In genomic region chr5:68080282-68081050, GRCh38 we compare ENCODE assay signal across 1 cellular context.
A peak's percentile ranks its signal among the peaks of the same experiment; 100 is the strongest.
TF ChIP-seq lines count a peak whose summit lies in the region.

No MANE protein-coding gene starts in this region.

TF ChIP-seq in HepG2, 621 proteins besides CTCF, POLR2A, EP300 and RAD21 (continued from another document and continues in another):
- TF ChIP-seq ZBTB33 (CRISPR knock-in tag; IDR thresholded peaks at IDR 0.05) (no peak), ZBTB25 (CRISPR knock-in tag; IDR thresholded peaks at IDR 0.05) (no peak), IRX3 (CRISPR knock-in tag; IDR thresholded peaks at IDR 0.05; ENCODE audit: borderline replicate concordance, low read depth) (no peak), ZNF205 (CRISPR knock-in tag; IDR thresholded peaks at IDR 0.05) (peak; percentile 71), SIN3A (IDR thresholded peaks at IDR 0.05; ENCODE audit: borderline replicate concordance, low read depth, low read length) (no peak), NPAS2 (CRISPR knock-in tag; IDR thresholded peaks at IDR 0.05; ENCODE audit: borderline replicate concordance) (no peak), KLF11 (CRISPR knock-in tag; IDR thresholded peaks at IDR 0.05) (no peak), ZFP36L2 (CRISPR knock-in tag; IDR thresholded peaks at IDR 0.05) (no peak), ZNF354B (CRISPR knock-in tag; IDR thresholded peaks at IDR 0.05) (no peak), BRCA1 (CRISPR knock-in tag; IDR thresholded peaks at IDR 0.05) (no peak), RFX5 (IDR thresholded peaks at IDR 0.05; ENCODE audit: low read depth, low read length) (no peak), GATA4 (IDR thresholded peaks at IDR 0.05; ENCODE audit: borderline replicate concordance, low read depth) (no peak), PBX3 (CRISPR knock-in tag; IDR thresholded peaks at IDR 0.05; ENCODE audit: borderline replicate concordance) (no peak), KMT2A (CRISPR knock-in tag; IDR thresholded peaks at IDR 0.05) (no peak), UBTF (CRISPR knock-in tag; IDR thresholded peaks at IDR 0.05) (no peak), ZXDC (CRISPR knock-in tag; IDR thresholded peaks at IDR 0.05) (no peak), ZBTB1 (CRISPR knock-in tag; IDR thresholded peaks at IDR 0.05; ENCODE audit: borderline replicate concordance) (no peak), ZNF775 (CRISPR knock-in tag; IDR thresholded peaks at IDR 0.05; ENCODE audit: borderline replicate concordance) (no peak), HMGXB4 (CRISPR knock-in tag; IDR thresholded peaks at IDR 0.05; ENCODE audit: borderline replicate concordance in 1 of 2, low read depth in 1 of 2) (no peak), SRSF4 (IDR thresholded peaks at IDR 0.05; ENCODE audit: low read depth, low read length, poor library complexity, severe bottlenecking) (no peak), MEIS1 (CRISPR knock-in tag; IDR thresholded peaks at IDR 0.05; ENCODE audit: borderline replicate concordance) (peak; percentile 27; the same call in 1 of the 2 replicates), ZNF616 (CRISPR knock-in tag; IDR thresholded peaks at IDR 0.05; ENCODE audit: low read depth) (no peak), ZNF678 (CRISPR knock-in tag; IDR thresholded peaks at IDR 0.05) (no peak), ZNF124 (CRISPR knock-in tag; IDR thresholded peaks at IDR 0.05) (no peak), PAF1 (CRISPR knock-in tag; IDR thresholded peaks at IDR 0.05) (no peak), TARDBP (CRISPR knock-in tag; IDR thresholded peaks at IDR 0.05) (peak; percentile 72; the same call in 1 of the 2 replicates), TSC22D2 (CRISPR knock-in tag; IDR thresholded peaks at IDR 0.05; ENCODE audit: borderline replicate concordance) (0 out of 2 replicates have a peak, but pooled peaks have one; percentile 31), SMARCC2 (IDR thresholded peaks at IDR 0.05) (no peak), KDM2A (CRISPR knock-in tag; IDR thresholded peaks at IDR 0.05; ENCODE audit: borderline replicate concordance, low read depth) (no peak), KDM1A (CRISPR knock-in tag; IDR thresholded peaks at IDR 0.05) (no peak), KLF13 (CRISPR knock-in tag; IDR thresholded peaks at IDR 0.05) (no peak), ZNF564 (CRISPR knock-in tag; IDR thresholded peaks at IDR 0.05) (no peak), TERF1 (CRISPR knock-in tag; IDR thresholded peaks at IDR 0.05) (no peak), ZBTB38 (CRISPR knock-in tag; IDR thresholded peaks at IDR 0.05) (no peak), NRL (CRISPR knock-in tag; IDR thresholded peaks at IDR 0.05; ENCODE audit: borderline replicate concordance) (no peak), BCL3 (CRISPR knock-in tag; IDR thresholded peaks at IDR 0.05) (no peak), NCOR1 (IDR thresholded peaks at IDR 0.05; ENCODE audit: borderline replicate concordance, low read length) (peak; percentile 74; the same call in 1 of the 2 replicates), PRMT3 (CRISPR knock-in tag; IDR thresholded peaks at IDR 0.05; ENCODE audit: borderline replicate concordance, low read depth) (no peak), ZNF333 (CRISPR knock-in tag; IDR thresholded peaks at IDR 0.05; ENCODE audit: borderline replicate concordance) (no peak), ZNF446 (CRISPR knock-in tag; IDR thresholded peaks at IDR 0.05) (no peak), KLF12 (CRISPR knock-in tag; IDR thresholded peaks at IDR 0.05; ENCODE audit: borderline replicate concordance) (no peak), ZNF121 (CRISPR knock-in tag; IDR thresholded peaks at IDR 0.05) (no peak), ADNP (CRISPR knock-in tag; IDR thresholded peaks at IDR 0.05) (no peak; the same call in 1 of the 2 replicates), ATRX (CRISPR knock-in tag; IDR thresholded peaks at IDR 0.05; ENCODE audit: borderline replicate concordance) (no peak), ZFAT (CRISPR knock-in tag; conservative IDR thresholded peaks at IDR 0.05) (no peak), PHF5A (CRISPR knock-in tag; IDR thresholded peaks at IDR 0.05; ENCODE audit: low read depth, unreplicated experiment) (no peak), HNRNPL (IDR thresholded peaks at IDR 0.05; ENCODE audit: low read depth, low read length) (no peak), TMF1 (CRISPR knock-in tag; IDR thresholded peaks at IDR 0.05; ENCODE audit: low read depth) (no peak), ZFP36L1 (CRISPR knock-in tag; IDR thresholded peaks at IDR 0.05) (no peak), ZNF891 (CRISPR knock-in tag; IDR thresholded peaks at IDR 0.05) (no peak), NAIF1 (CRISPR knock-in tag; IDR thresholded peaks at IDR 0.05; ENCODE audit: borderline replicate concordance) (no peak), ZNF674 (CRISPR knock-in tag; IDR thresholded peaks at IDR 0.05; ENCODE audit: low read depth) (no peak)
- TF ChIP-seq, protein P1, sequence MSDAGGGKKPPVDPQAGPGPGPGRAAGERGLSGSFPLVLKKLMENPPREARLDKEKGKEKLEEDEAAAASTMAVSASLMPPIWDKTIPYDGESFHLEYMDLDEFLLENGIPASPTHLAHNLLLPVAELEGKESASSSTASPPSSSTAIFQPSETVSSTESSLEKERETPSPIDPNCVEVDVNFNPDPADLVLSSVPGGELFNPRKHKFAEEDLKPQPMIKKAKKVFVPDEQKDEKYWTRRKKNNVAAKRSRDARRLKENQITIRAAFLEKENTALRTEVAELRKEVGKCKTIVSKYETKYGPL (CRISPR knock-in tag; IDR thresholded peaks at IDR 0.05) = no peak
- TF ChIP-seq, protein P2, sequence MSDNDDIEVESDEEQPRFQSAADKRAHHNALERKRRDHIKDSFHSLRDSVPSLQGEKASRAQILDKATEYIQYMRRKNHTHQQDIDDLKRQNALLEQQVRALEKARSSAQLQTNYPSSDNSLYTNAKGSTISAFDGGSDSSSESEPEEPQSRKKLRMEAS (IDR thresholded peaks at IDR 0.05) = peak; percentile 29; the same call in 1 of the 2 replicates
- TF ChIP-seq, protein P3, sequence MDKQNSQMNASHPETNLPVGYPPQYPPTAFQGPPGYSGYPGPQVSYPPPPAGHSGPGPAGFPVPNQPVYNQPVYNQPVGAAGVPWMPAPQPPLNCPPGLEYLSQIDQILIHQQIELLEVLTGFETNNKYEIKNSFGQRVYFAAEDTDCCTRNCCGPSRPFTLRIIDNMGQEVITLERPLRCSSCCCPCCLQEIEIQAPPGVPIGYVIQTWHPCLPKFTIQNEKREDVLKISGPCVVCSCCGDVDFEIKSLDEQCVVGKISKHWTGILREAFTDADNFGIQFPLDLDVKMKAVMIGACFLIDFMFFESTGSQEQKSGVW (CRISPR knock-in tag; IDR thresholded peaks at IDR 0.05; ENCODE audit: borderline replicate concordance) = no peak
- TF ChIP-seq, protein P4, sequence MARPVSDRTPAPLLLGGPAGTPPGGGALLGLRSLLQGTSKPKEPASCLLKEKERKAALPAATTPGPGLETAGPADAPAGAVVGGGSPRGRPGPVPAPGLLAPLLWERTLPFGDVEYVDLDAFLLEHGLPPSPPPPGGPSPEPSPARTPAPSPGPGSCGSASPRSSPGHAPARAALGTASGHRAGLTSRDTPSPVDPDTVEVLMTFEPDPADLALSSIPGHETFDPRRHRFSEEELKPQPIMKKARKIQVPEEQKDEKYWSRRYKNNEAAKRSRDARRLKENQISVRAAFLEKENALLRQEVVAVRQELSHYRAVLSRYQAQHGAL (CRISPR knock-in tag; IDR thresholded peaks at IDR 0.05; ENCODE audit: not compliant biosample characterization) = no peak
